ENCODE assay signal across 8 cellular contexts in the genomic region with DNA sequence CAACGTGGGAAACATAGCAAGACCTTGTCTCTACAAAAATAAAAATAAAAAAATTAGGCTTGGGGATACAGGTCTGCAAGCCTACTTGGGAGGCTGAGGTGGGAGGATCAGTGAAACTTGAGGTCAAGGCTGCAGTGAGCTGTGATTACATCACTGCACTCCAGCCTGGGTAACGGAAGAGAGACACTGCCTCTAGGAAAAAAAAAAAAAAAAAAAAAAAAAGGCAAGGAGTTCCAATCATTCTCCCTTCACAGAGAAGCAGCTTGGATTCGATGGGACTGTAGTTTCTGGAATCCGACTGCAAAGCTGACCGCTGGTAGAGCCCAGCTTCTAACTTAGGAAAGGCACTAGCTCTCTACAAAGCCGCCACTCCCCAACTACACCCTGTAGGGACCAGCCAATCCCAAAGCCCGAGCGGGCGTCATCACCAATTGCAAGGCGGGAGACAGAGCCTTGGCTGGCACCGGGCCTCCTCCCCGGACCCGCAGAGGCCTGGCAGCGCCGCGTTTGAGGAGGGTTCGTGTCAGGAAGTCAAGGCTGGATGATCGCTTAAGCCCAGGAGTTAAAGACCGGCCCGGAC. TPM values are rescaled to one million over a fixed set of nuclear protein-coding genes. Genes with fewer than 3 reads are reported as not detected.
DNase-seq lines count a peak whose midpoint lies in the region; ATAC-seq and TF ChIP-seq lines count a peak whose summit lies in the region.

No MANE protein-coding gene starts in this region.

- H3K27me3 ChIP-seq in heart right ventricle, result no peaks in the 10 kb centered on the region
- no peaks in the 10 kb centered on the region for H3K27me3 ChIP-seq in upper lobe of right lung

- WGBS in adipose tissue, 3 donors, result 4 to 12% (median 7%) methylated on average over 20 of the region's 20 CpGs
- 4 to 5% methylated on average over 20 of the region's 20 CpGs for WGBS in heart right ventricle, 2 donors

- H3K9me3 ChIP-seq in heart right ventricle (no peaks in the 10 kb centered on the region), upper lobe of right lung (no peaks in the 10 kb centered on the region)

- H3K4me3 ChIP-seq in GM08714 (ENCODE audit: low read length) (peak overlapping the region; percentile 58; the same call in 1 of the 2 replicates), heart right ventricle (peak overlapping the region; percentile 49 to 85 (median 66)), upper lobe of right lung (peak overlapping the region; percentile 81)

- peak; percentile 89 for DNase-seq in NCI-H1092 treated with DMSO at 0.1 percent for 48 hours (lab: John Stamatoyannopoulos, UW)
- peak; percentile 66 to 87 for DNase-seq in SW 1271 (lab: John Stamatoyannopoulos, UW)
- DNase-seq in heart right ventricle, result peak; percentile 92
- DNase-seq in posterior cingulate gyrus, result peak; percentile 92 to 99 (median 96)
- DNase-seq in upper lobe of right lung, result peak; percentile 97

- peak; percentile 39 for ATAC-seq in HG02610 (IDR thresholded peaks at IDR 0.05; ENCODE audit: unreplicated experiment)
- peak; percentile 91 to 96 (median 94) for ATAC-seq in heart right ventricle
- peak; percentile 91 for ATAC-seq in upper lobe of right lung

- intact Hi-C loops in heart right ventricle (cut with DNase I), result loop anchor here in 7 of 10 donors (1.0 to 5.0 kb wide), 5 partner anchors 27 to 37 kb away; a partner anchor contains a TSS
- intact Hi-C loops in posterior cingulate gyrus (cut with DNase I), result loop anchor here (2.0 kb wide), 3 partner anchors 27 to 55 kb away; a partner anchor contains a TSS
- intact Hi-C loops in upper lobe of right lung (cut with DNase I), result no loop called here

- H3K36me3 ChIP-seq in heart right ventricle, result peaks cover 0 to 21% (median 0%) of the 10 kb centered on the region in 9 donors
- H3K36me3 ChIP-seq in upper lobe of right lung, result peaks cover 3% of the 10 kb centered on the region

- peaks cover 11 to 47% (median 21%) of the 10 kb centered on the region in 9 donors for H3K4me1 ChIP-seq in heart right ventricle
- H3K4me1 ChIP-seq in upper lobe of right lung, result peaks cover 24% of the 10 kb centered on the region

- H3K27ac ChIP-seq in adipose tissue (ENCODE audit: low read depth, low read length) (peak overlapping the region; percentile 73), heart right ventricle (peak overlapping the region; percentile 76 to 97 (median 90)), upper lobe of right lung (peak overlapping the region; percentile 95)

- TF ChIP-seq CTCF in heart right ventricle (IDR thresholded peaks at IDR 0.05), result peak in 1 of 9 donors; percentile 6
- TF ChIP-seq CTCF in upper lobe of right lung (IDR thresholded peaks at IDR 0.05), result no peak

RNA-seq across cellular contexts. Expression of a gene that starts 0.7 kb away (rescaled TPM):
- polyA plus RNA-seq in adipose tissue (10 to 100 TPM; 15.3 to 24.7 (median 24.5) TPM), heart right ventricle (10 to 100 TPM in 1 of 2 donors, 1 to 10 TPM in 1; 8.1 to 30.6 TPM)
- total RNA-seq in heart right ventricle (10 to 100 TPM in 4 of 10 donors, 1 to 10 TPM in 6; 6.4 to 22.5 (median 8.3) TPM), upper lobe of right lung (49.6 TPM)

RNA-seq across cellular contexts. Expression of a gene that starts 27.8 kb away (rescaled TPM):
- 10 to 100 TPM; 11.6 to 21.9 (median 15.0) TPM for polyA plus RNA-seq in adipose tissue
- total RNA-seq in heart right ventricle, result 100 to 1,000 TPM; 146 to 335 (median 257) TPM
- polyA plus RNA-seq in heart right ventricle, result 100 to 1,000 TPM; 163 to 209 TPM
- 36.9 TPM for total RNA-seq in upper lobe of right lung

RNA-seq across cellular contexts. Expression of a gene that starts 34.5 kb away (rescaled TPM):
- polyA plus RNA-seq in adipose tissue, result 10 to 100 TPM; 30.4 to 40.0 (median 35.9) TPM
- 10 to 100 TPM; 17.2 to 38.8 (median 21.8) TPM for total RNA-seq in heart right ventricle
- polyA plus RNA-seq in heart right ventricle, result 10 to 100 TPM; 28.9 to 42.6 TPM
- 31.6 TPM for total RNA-seq in upper lobe of right lung

RNA-seq across cellular contexts. Expression of a gene that starts 37.4 kb away (rescaled TPM):
- polyA plus RNA-seq in adipose tissue, result 10 to 100 TPM; 50.7 to 79.0 (median 65.3) TPM
- total RNA-seq in heart right ventricle, result 10 to 100 TPM; 55.7 to 69.7 (median 62.9) TPM
- polyA plus RNA-seq in heart right ventricle, result 10 to 100 TPM; 47.8 to 70.2 TPM
- total RNA-seq in upper lobe of right lung, result 92.9 TPM

RNA-seq across cellular contexts. Expression of a gene that starts 43.7 kb away (rescaled TPM):
- polyA plus RNA-seq in adipose tissue, result 100 to 1,000 TPM in 2 of 3 donors, 10 to 100 TPM in 1; 29.5 to 230 (median 119) TPM
- 10 to 100 TPM in 4 of 10 donors, 1 to 10 TPM in 6; 6.6 to 26.5 (median 9.7) TPM for total RNA-seq in heart right ventricle
- 10 to 100 TPM; 15.5 to 49.2 TPM for polyA plus RNA-seq in heart right ventricle
- 44.1 TPM for total RNA-seq in upper lobe of right lung

Comparison
In these comparisons a context has a peak if more than half of its experiments do, and no peak if none do; other contexts are left out.
1. Peak in every context shown above with its lines: DNase-seq, ATAC-seq, H3K4me3 ChIP-seq and H3K27ac ChIP-seq.
2. ATAC-seq: peak in every context shown above with its lines; median percentile 94 in heart right ventricle; 91 in upper lobe of right lung; 39 in HG02610.